11 cellular contexts compared by ENCODE assay signal in genomic region chr3:114121996-114122709, GRCh38. TPM values are rescaled to one million over a fixed set of nuclear protein-coding genes. Genes with fewer than 3 reads are reported as not detected.
DNase-seq lines count a peak whose midpoint lies in the region; ATAC-seq and TF ChIP-seq lines count a peak whose summit lies in the region.
"Had no signal": no experiment of that assay in that cellular context is flagged by ENCODE, and none has a peak within 500 bp of the region (broad histone marks: within the 10 kb centered on the region; RNA-seq: fewer than 3 reads in every experiment).

No MANE protein-coding gene starts in this region.

- H3K27me3 Mint-ChIP-seq in osteocyte (ENCODE audit: unreplicated experiment), result no peaks in the 10 kb centered on the region

- H3K14ac ChIP-seq in neuronal stem cell (ENCODE audit: low read length), result no peak overlapping the region

- intact Hi-C loops in esophagus squamous epithelium (cut with DNase I), result no loop called here

- DNase-seq in EH (ENCODE audit: low read depth) (peak; percentile 72), NCI-H748 treated with DMSO at 0.1 percent for 48 hours (lab: John Stamatoyannopoulos, UW) (peak; percentile 31), esophagus squamous epithelium (lab: John Stamatoyannopoulos, UW) (no peak), neuronal stem cell (ENCODE audit: low spot score) (no peak), dedifferentiated amniotic fluid mesenchymal stem cell (ENCODE audit: extremely low spot score) (no peak), osteocyte (ENCODE audit: extremely low spot score, unreplicated experiment) (no peak)
- DNase-seq in effector CD4-positive, alpha-beta T cell, result no peak
- DNase-seq: activated CD4-positive, CD25-positive, alpha-beta regulatory T cell treated with anti-CD3 and anti-CD28 coated beads, Interleukin-2, amount 50 U/mL, for 72 hours; DMS153; NCI-H446 treated with DMSO at 0.1 percent for 48 hours had no signal

- no peak overlapping the region for H3K4me3 ChIP-seq in esophagus squamous epithelium
- H3K4me3 ChIP-seq in neuronal stem cell (ENCODE audit: low read length in 2 of 2), result no peak overlapping the region

- H4K8ac ChIP-seq in neuronal stem cell (ENCODE audit: low read depth, low read length), result no peak overlapping the region

- H3K4me3 Mint-ChIP-seq in osteocyte (ENCODE audit: unreplicated experiment), result no peak overlapping the region

- H3K4me1 ChIP-seq in esophagus squamous epithelium (peaks cover 3 to 19% (median 4%) of the 10 kb centered on the region in 3 donors), neuronal stem cell (ENCODE audit: control insufficient read depth in 2 of 2, insufficient read depth in 1 of 2, low read depth in 1 of 2, low read length in 2 of 2) (peaks cover 7 to 10% of the 10 kb centered on the region in 2 donors)

- H3K4ac ChIP-seq in neuronal stem cell (ENCODE audit: low read length), result no peak overlapping the region

- H3K4me1 Mint-ChIP-seq in osteocyte (ENCODE audit: unreplicated experiment), result peaks cover 3% of the 10 kb centered on the region

- H3K9me3 ChIP-seq in esophagus squamous epithelium (no peaks in the 10 kb centered on the region), neuronal stem cell (replicated peaks in 1 of 2; ENCODE audit: control insufficient read depth in 2 of 2, insufficient read depth in 1 of 2, low read depth in 1 of 2, low read length in 2 of 2) (no peaks in the 10 kb centered on the region)

- H2BK12ac ChIP-seq in neuronal stem cell (ENCODE audit: low read length), result no peak overlapping the region

- no peak for TF ChIP-seq POLR2A in esophagus squamous epithelium (IDR thresholded peaks at IDR 0.05)

- TF ChIP-seq CTCF in esophagus squamous epithelium (IDR thresholded peaks at IDR 0.05) (no peak), osteocyte (IDR thresholded peaks at IDR 0.05) (no peak)

- H2BK15ac ChIP-seq in neuronal stem cell (ENCODE audit: low read length), result no peak overlapping the region

- no peak overlapping the region for H2BK5ac ChIP-seq in neuronal stem cell (ENCODE audit: low read length)

- no peak overlapping the region for H3K9ac ChIP-seq in neuronal stem cell (ENCODE audit: low read depth, low read length, poor library complexity)

- no peak overlapping the region for H3K18ac ChIP-seq in neuronal stem cell (ENCODE audit: low read length)

- no peak overlapping the region for H4K91ac ChIP-seq in neuronal stem cell (ENCODE audit: low read depth, low read length, poor library complexity)

- H3K9me3 Mint-ChIP-seq in osteocyte (ENCODE audit: unreplicated experiment), result no peaks in the 10 kb centered on the region

- H3K4me2 ChIP-seq in neuronal stem cell (ENCODE audit: insufficient read depth, low read length, poor library complexity, severe bottlenecking), result no peak overlapping the region

- H3K36me3 Mint-ChIP-seq in osteocyte (ENCODE audit: unreplicated experiment), result no peaks in the 10 kb centered on the region

- H3K27ac Mint-ChIP-seq in osteocyte (ENCODE audit: unreplicated experiment), result no peak overlapping the region

- ATAC-seq in GM18511 (IDR thresholded peaks at IDR 0.05; ENCODE audit: unreplicated experiment), result no peak

- no peak overlapping the region for H2BK120ac ChIP-seq in neuronal stem cell (ENCODE audit: low read depth, low read length)

- no peak overlapping the region for H2AK5ac ChIP-seq in neuronal stem cell (ENCODE audit: low read depth, low read length)

- H3K27me3 ChIP-seq in esophagus squamous epithelium (no peaks in the 10 kb centered on the region), neuronal stem cell (ENCODE audit: control insufficient read depth in 3 of 3, insufficient read depth in 3 of 3, low read depth in 1 of 3, low read length in 3 of 3) (no peaks in the 10 kb centered on the region)

- no peaks in the 10 kb centered on the region for H3K79me1 ChIP-seq in neuronal stem cell (ENCODE audit: low read depth, low read length)

- peak overlapping the region; percentile 17 for H2AFZ ChIP-seq in neuronal stem cell (ENCODE audit: low read length)

- WGBS in esophagus squamous epithelium, 2 donors, result 16 to 31% methylated on average over 4 of the region's 4 CpGs
- WGBS in neuronal stem cell (ENCODE audit: extremely low coverage in 2 of 2, insufficient read length in 2 of 2, insufficient replicate concordance in 1 of 2), 2 donors, result no CpG with 5 or more reads among the region's 4 CpGs

- H3K27ac ChIP-seq in esophagus squamous epithelium, result peak overlapping the region; percentile 4 to 51 (median 34)
- no peak overlapping the region for H3K27ac ChIP-seq in neuronal stem cell (replicated peaks; ENCODE audit: low read length)

- H3K36me3 ChIP-seq in esophagus squamous epithelium, result no peaks in the 10 kb centered on the region
- no peaks in the 10 kb centered on the region for H3K36me3 ChIP-seq in neuronal stem cell (replicated peaks in 1 of 2; ENCODE audit: control insufficient read depth in 2 of 2, insufficient read depth in 2 of 2, low read length in 2 of 2)

- H3K23ac ChIP-seq in neuronal stem cell (ENCODE audit: low read depth, low read length, poor library complexity), result no peak overlapping the region

RNA-seq across cellular contexts. Expression of gene DRD3, which starts 56.7 kb away (rescaled TPM):
- total RNA-seq in esophagus squamous epithelium (not detected), osteocyte (not detected in 2 replicates)
- 0.03 TPM for polyA plus RNA-seq in neuronal stem cell (2013, experiment 1 of 2)
- not detected for polyA plus RNA-seq in neuronal stem cell (2013, experiment 2 of 2)

Comparison
In these comparisons a context has a peak if more than half of its experiments do, and no peak if none do; other contexts are left out.
1. DNase-seq: peak in EH (single experiment) and NCI-H748 treated with DMSO at 0.1 percent for 48 hours (single experiment); none in esophagus squamous epithelium (single experiment), neuronal stem cell (single experiment), dedifferentiated amniotic fluid mesenchymal stem cell (single experiment), osteocyte (single experiment) and effector CD4-positive, alpha-beta T cell (single experiment).